Comparison of ENCODE assay signal across 18 cellular contexts in genomic region chr14:102504951-102505600, GRCh38. TPM values are rescaled to one million over a fixed set of nuclear protein-coding genes. Genes with fewer than 3 reads are reported as not detected.
DNase-seq lines count a peak whose midpoint lies in the region; ATAC-seq and TF ChIP-seq lines count a peak whose summit lies in the region.
"Had no signal": no experiment of that assay in that cellular context is flagged by ENCODE, and none has a peak within 500 bp of the region (broad histone marks: within the 10 kb centered on the region; RNA-seq: fewer than 3 reads in every experiment).

No MANE protein-coding gene starts in this region.

- H3K4ac ChIP-seq in neuronal stem cell (ENCODE audit: low read length): no peak overlapping the region

- no peak overlapping the region for H2AFZ ChIP-seq in neuronal stem cell (ENCODE audit: low read length)

- H4K8ac ChIP-seq in neuronal stem cell (ENCODE audit: low read depth, low read length): no peak overlapping the region

- no peaks in the 10 kb centered on the region for H3K27me3 ChIP-seq in heart left ventricle
- no peaks in the 10 kb centered on the region for H3K27me3 ChIP-seq in dorsolateral prefrontal cortex
- H3K27me3 ChIP-seq in neuronal stem cell (ENCODE audit: control insufficient read depth in 3 of 3, insufficient read depth in 3 of 3, low read depth in 1 of 3, low read length in 3 of 3): no peaks in the 10 kb centered on the region
- H3K27me3 ChIP-seq in transverse colon: no peaks in the 10 kb centered on the region
- H3K27me3 ChIP-seq: BLaER1 treated with 17β-estradiol and CSF1 and Interleukin-3, amounts not matched to agents 10 nM and 100 nM; MG63 had no signal

- peak overlapping the region; percentile 21 for H3K14ac ChIP-seq in neuronal stem cell (ENCODE audit: low read length)

- no peaks in the 10 kb centered on the region for H3K9me3 ChIP-seq in heart left ventricle
- no peaks in the 10 kb centered on the region for H3K9me3 ChIP-seq in neuronal stem cell (replicated peaks in 1 of 2; ENCODE audit: control insufficient read depth in 2 of 2, insufficient read depth in 1 of 2, low read depth in 1 of 2, low read length in 2 of 2)
- no peaks in the 10 kb centered on the region for H3K9me3 ChIP-seq in transverse colon
- H3K9me3 ChIP-seq: BLaER1 treated with 17β-estradiol and CSF1 and Interleukin-3, amounts not matched to agents 10 nM and 100 nM; MG63 had no signal

- no peak overlapping the region for H2BK120ac ChIP-seq in neuronal stem cell (ENCODE audit: low read depth, low read length)

- peak overlapping the region; percentile 39 for H2BK5ac ChIP-seq in neuronal stem cell (ENCODE audit: low read length)

- no peak for TF ChIP-seq POLR2A in heart left ventricle (IDR thresholded peaks at IDR 0.05)
- TF ChIP-seq POLR2A in transverse colon (IDR thresholded peaks at IDR 0.05): peak; percentile 9

- no peak overlapping the region for H4K91ac ChIP-seq in neuronal stem cell (ENCODE audit: low read depth, low read length, poor library complexity)

- H3K27ac ChIP-seq in heart left ventricle (peak overlapping the region; percentile 74 to 98 (median 87)), dorsolateral prefrontal cortex (peak overlapping the region in 48 of 59 donors; percentile 0 to 73 (median 52)), neuronal stem cell (replicated peaks; ENCODE audit: low read length) (no peak overlapping the region), transverse colon (peak overlapping the region; percentile 13 to 65 (median 43))
- H3K27ac ChIP-seq: BLaER1 treated with 17β-estradiol and CSF1 and Interleukin-3, amounts not matched to agents 10 nM and 100 nM had no signal

- no peak for TF ChIP-seq CTCF in heart left ventricle (IDR thresholded peaks at IDR 0.05)
- no peak for TF ChIP-seq CTCF in dorsolateral prefrontal cortex (IDR thresholded peaks at IDR 0.05 in 54 of 56, conservative IDR thresholded peaks at IDR 0.05 in 2 of 56; ENCODE audit: low read depth in 1 of 56, partially characterized antibody in 56 of 56)
- no peak for TF ChIP-seq CTCF in transverse colon (IDR thresholded peaks at IDR 0.05)

- peaks cover 11% of the 10 kb centered on the region for H3K79me1 ChIP-seq in neuronal stem cell (ENCODE audit: low read depth, low read length)

- H3K9ac ChIP-seq in neuronal stem cell (ENCODE audit: low read depth, low read length, poor library complexity): no peak overlapping the region

- H3K18ac ChIP-seq in neuronal stem cell (ENCODE audit: low read length): no peak overlapping the region

- H3K4me3 ChIP-seq in heart left ventricle: no peak overlapping the region
- H3K4me3 ChIP-seq in dorsolateral prefrontal cortex: no peak overlapping the region
- H3K4me3 ChIP-seq in neuronal stem cell (ENCODE audit: low read length in 2 of 2): no peak overlapping the region
- H3K4me3 ChIP-seq in transverse colon: no peak overlapping the region
- H3K4me3 ChIP-seq: BLaER1 treated with 17β-estradiol and CSF1 and Interleukin-3, amounts not matched to agents 10 nM and 100 nM; MG63 had no signal

- no peak overlapping the region for H2BK15ac ChIP-seq in neuronal stem cell (ENCODE audit: low read length)

- in situ Hi-C loops in transverse colon (cut with MboI; ENCODE audit: low pct_ligation_motif_present in 1 of 4, low pct_unique_long_range_greater_than_20kb in 1 of 4, low sequenced_read_pairs in 3 of 4): loop anchor here in 1 of 4 donors (25.0 kb wide), 1 partner anchor 143 kb away; the partner anchor contains the start of genes CINP and TECPR2

- no peak overlapping the region for H3K4me2 ChIP-seq in neuronal stem cell (ENCODE audit: insufficient read depth, low read length, poor library complexity, severe bottlenecking)
- H3K4me2 ChIP-seq: BLaER1 treated with 17β-estradiol and CSF1 and Interleukin-3, amounts not matched to agents 10 nM and 100 nM had no signal

- DNase-seq in heart left ventricle (peak in 1 of 5 donors; percentile 43), left ventricle myocardium superior (no peak), dorsolateral prefrontal cortex (no peak), neuronal stem cell (ENCODE audit: low spot score) (no peak), transverse colon (no peak), NCI-H146 (lab: John Stamatoyannopoulos, UW) (no peak), NCI-H2196 (lab: John Stamatoyannopoulos, UW; ENCODE audit: unreplicated experiment) (no peak)
- DNase-seq: 8988T, DMS153, EL, MG63, NCI-H1092 treated with DMSO at 0.1 percent for 48 hours, NCI-H1694 treated with DMSO at 0.1 percent for 48 hours, NCI-H446 treated with DMSO at 0.1 percent for 48 hours, NCI-H774 had no signal

- TF ChIP-seq EP300 in transverse colon (IDR thresholded peaks at IDR 0.05; ENCODE audit: low read depth): no peak

- H3K36me3 ChIP-seq in heart left ventricle (peaks cover 0 to 19% (median 12%) of the 10 kb centered on the region in 9 donors), neuronal stem cell (replicated peaks in 1 of 2; ENCODE audit: control insufficient read depth in 2 of 2, insufficient read depth in 2 of 2, low read length in 2 of 2) (peaks cover 21 to 29% of the 10 kb centered on the region in 2 donors), transverse colon (peaks cover 0 to 3% (median 0%) of the 10 kb centered on the region in 4 donors)
- H3K36me3 ChIP-seq: MG63 had no signal

- ATAC-seq in heart left ventricle (no peak), left ventricle myocardium superior (no peak), HG02973 (IDR thresholded peaks at IDR 0.05; ENCODE audit: unreplicated experiment) (no peak)
- ATAC-seq: Panc1 had no signal

- H3K4me1 ChIP-seq in heart left ventricle: peaks cover 0 to 81% (median 36%) of the 10 kb centered on the region in 12 donors
- peaks cover under 1 to 5% of the 10 kb centered on the region in 2 donors for H3K4me1 ChIP-seq in neuronal stem cell (ENCODE audit: control insufficient read depth in 2 of 2, insufficient read depth in 1 of 2, low read depth in 1 of 2, low read length in 2 of 2)
- peaks cover 0 to 20% (median 14%) of the 10 kb centered on the region in 4 donors for H3K4me1 ChIP-seq in transverse colon

- no peak overlapping the region for H2AK5ac ChIP-seq in neuronal stem cell (ENCODE audit: low read depth, low read length)

- H2BK12ac ChIP-seq in neuronal stem cell (ENCODE audit: low read length): no peak overlapping the region

- intact Hi-C loops in heart left ventricle (cut with DNase I) (no loop called here), left ventricle myocardium superior (cut with micrococcal nuclease) (no loop called here), dorsolateral prefrontal cortex (cut with DNase I) (loop anchor here in 1 of 2 donors (2.0 kb wide), 1 partner anchor 32 kb away; no protein-coding TSS in a partner anchor), transverse colon (cut with DNase I; ENCODE audit: low total_unique reads) (no loop called here)

- H3K23ac ChIP-seq in neuronal stem cell (ENCODE audit: low read depth, low read length, poor library complexity): peak overlapping the region; percentile 43

- WGBS in heart left ventricle, 4 donors: 57 to 77% (median 66%) methylated on average over 5 to 9 of the region's 9 CpGs
- WGBS in neuronal stem cell (ENCODE audit: extremely low coverage in 2 of 2, insufficient read length in 2 of 2, insufficient replicate concordance in 1 of 2), 2 donors: no CpG with 5 or more reads among the region's 9 CpGs
- WGBS in transverse colon (ENCODE audit: low coverage in 1 of 2), 2 donors: 81% methylated on average over 9 of the region's 9 CpGs; no CpG with 5 or more reads in 1 of the 2 donors

RNA-seq across cellular contexts. Expression of gene ANKRD9, which starts 4.5 kb away (rescaled TPM):
- total RNA-seq in heart left ventricle (100 to 1,000 TPM in 6 of 9 donors, 10 to 100 TPM in 3; 77.6 to 271 (median 141) TPM), left ventricle myocardium superior (167 TPM), dorsolateral prefrontal cortex (100 to 1,000 TPM in 1 of 120 experiments, 10 to 100 TPM in 119; 20.1 to 115 (median 36.3) TPM), transverse colon (100 to 1,000 TPM; 171 to 504 (median 319) TPM)
- polyA plus RNA-seq in heart left ventricle: 10 to 100 TPM; 42.2 to 60.2 TPM
- polyA plus RNA-seq in neuronal stem cell (2013, experiment 1 of 2): 21.5 TPM
- 21.0 TPM for polyA plus RNA-seq in neuronal stem cell (2013, experiment 2 of 2)
